15 cellular contexts compared by ENCODE assay signal in genomic region chr5:38651806-38652205, GRCh38.
DNase-seq lines count a peak whose midpoint lies in the region; ATAC-seq and TF ChIP-seq lines count a peak whose summit lies in the region.
"Had no signal": no experiment of that assay in that cellular context is flagged by ENCODE, and none has a peak within 500 bp of the region (broad histone marks: within the 10 kb centered on the region; RNA-seq: fewer than 3 reads in every experiment).

No MANE protein-coding gene starts in this region.

- H3K27me3 ChIP-seq in osteoblast (ENCODE audit: insufficient read depth, low read length): peaks cover 15% of the 10 kb centered on the region
- H3K27me3 ChIP-seq: BLaER1 treated with 17β-estradiol and CSF1 and Interleukin-3, amounts not matched to agents 10 nM and 100 nM had no signal

- TF ChIP-seq CTCF in AG10803 (conservative IDR thresholded peaks at IDR 0.05; ENCODE audit: low read length) (no peak), osteoblast (IDR thresholded peaks at IDR 0.05; ENCODE audit: extremely low read depth, low read depth, low read length) (no peak)

- no peaks in the 10 kb centered on the region for H3K36me3 Mint-ChIP-seq in activated naive CD4-positive, alpha-beta T cell treated with anti-CD3 and anti-CD28 coated beads, Interleukin-2, amount 10 ng/mL, durations not matched to agents 7 days and 5 days
- H3K36me3 Mint-ChIP-seq: CD8-positive, alpha-beta memory T cell had no signal

- no peak overlapping the region for H3K27ac ChIP-seq in osteoblast (ENCODE audit: low read depth, low read length)

- peaks cover 9% of the 10 kb centered on the region for H3K4me1 ChIP-seq in osteoblast (ENCODE audit: insufficient read depth, low read length)

- no peak for ATAC-seq in activated CD4-positive, CD25-positive, alpha-beta regulatory T cell treated with anti-CD3 and anti-CD28 coated beads, Interleukin-2, amount 50 U/mL, for 24 hours
- ATAC-seq: K562 had no signal

- peaks cover 10% of the 10 kb centered on the region for H3K27me3 Mint-ChIP-seq in activated naive CD4-positive, alpha-beta T cell treated with anti-CD3 and anti-CD28 coated beads, Interleukin-2, amount 10 ng/mL, durations not matched to agents 7 days and 5 days

- peaks cover 9% of the 10 kb centered on the region for H3K4me1 Mint-ChIP-seq in activated naive CD4-positive, alpha-beta T cell treated with anti-CD3 and anti-CD28 coated beads, Interleukin-2, amount 10 ng/mL, durations not matched to agents 7 days and 5 days

- DNase-seq in AG10803 (ENCODE audit: low read depth) (peak; percentile 19), RPMI7951 (ENCODE audit: low read depth) (peak; percentile 27), fibroblast of gingiva (ENCODE audit: low read depth) (peak; percentile 13), osteoblast (ENCODE audit: insufficient read length, low spot score, missing footprints) (peak; percentile 74), NCI-H1092 treated with DMSO at 0.1 percent for 48 hours (lab: John Stamatoyannopoulos, UW) (no peak)
- DNase-seq in activated naive CD4-positive, alpha-beta T cell treated with anti-CD3 and anti-CD28 coated beads, Interleukin-2, amount 10 ng/mL, durations not matched to agents 7 days and 5 days: no peak
- DNase-seq: CD8-positive, alpha-beta memory T cell; MV-4-11; NCI-H187; NCI-H2107; NCI-H226; NCI-H524 treated with DMSO at 0.1 percent for 48 hours had no signal

- CTCF ChIA-PET in activated naive CD4-positive, alpha-beta T cell treated with anti-CD3 and anti-CD28 coated beads, Interleukin-2, amount 10 ng/mL, durations not matched to agents 7 days and 5 days (lab: Charles Lee): no interaction called here

- H3K4me3 ChIP-seq in AG10803 (ENCODE audit: low read length): no peak overlapping the region
- peak overlapping the region; percentile 34 for H3K4me3 ChIP-seq in osteoblast (ENCODE audit: insufficient read depth, low read length)
- H3K4me3 ChIP-seq: BLaER1 treated with 17β-estradiol and CSF1 and Interleukin-3, amounts not matched to agents 10 nM and 100 nM; K562 had no signal

- no peaks in the 10 kb centered on the region for H3K9me3 ChIP-seq in osteoblast (ENCODE audit: low read depth, low read length)
- H3K9me3 ChIP-seq: BLaER1 treated with 17β-estradiol and CSF1 and Interleukin-3, amounts not matched to agents 10 nM and 100 nM had no signal

- H3K36me3 ChIP-seq in osteoblast (ENCODE audit: insufficient read depth, low read length): no peaks in the 10 kb centered on the region
- H3K36me3 ChIP-seq: BLaER1 treated with 17β-estradiol and CSF1 and Interleukin-3, amounts not matched to agents 10 nM and 100 nM had no signal

- no peaks in the 10 kb centered on the region for H3K9me3 Mint-ChIP-seq in activated naive CD4-positive, alpha-beta T cell treated with anti-CD3 and anti-CD28 coated beads, Interleukin-2, amount 10 ng/mL, durations not matched to agents 7 days and 5 days
- H3K9me3 Mint-ChIP-seq: CD8-positive, alpha-beta memory T cell had no signal

- H3K4me3 Mint-ChIP-seq in activated naive CD4-positive, alpha-beta T cell treated with anti-CD3 and anti-CD28 coated beads, Interleukin-2, amount 10 ng/mL, durations not matched to agents 7 days and 5 days: no peak overlapping the region
- H3K4me3 Mint-ChIP-seq: CD8-positive, alpha-beta memory T cell had no signal

- H3K27ac Mint-ChIP-seq in activated naive CD4-positive, alpha-beta T cell treated with anti-CD3 and anti-CD28 coated beads, Interleukin-2, amount 10 ng/mL, durations not matched to agents 7 days and 5 days: no peak overlapping the region
- H3K27ac Mint-ChIP-seq: CD8-positive, alpha-beta memory T cell had no signal

- H4K20me1 ChIP-seq in osteoblast (ENCODE audit: insufficient read depth, low read length): no peaks in the 10 kb centered on the region
- H4K20me1 ChIP-seq: BLaER1 treated with 17β-estradiol and CSF1 and Interleukin-3, amounts not matched to agents 10 nM and 100 nM had no signal

- H3K4me2 ChIP-seq in osteoblast (ENCODE audit: insufficient read depth, low read length): peak overlapping the region; percentile 77

- no peaks in the 10 kb centered on the region for H3K79me2 ChIP-seq in osteoblast (ENCODE audit: insufficient read depth, low read length)

- no peak overlapping the region for H2AFZ ChIP-seq in osteoblast (ENCODE audit: low read length)

Comparison
In these comparisons a context has a peak if more than half of its experiments do, and no peak if none do; other contexts are left out.
1. DNase-seq: peak in AG10803 (single experiment), RPMI7951 (single experiment), fibroblast of gingiva (single experiment) and osteoblast (single experiment); none in NCI-H1092 treated with DMSO at 0.1 percent for 48 hours (single experiment) and activated naive CD4-positive, alpha-beta T cell treated with anti-CD3 and anti-CD28 coated beads, Interleukin-2, amount 10 ng/mL, durations not matched to agents 7 days and 5 days (single experiment).